19 cellular contexts compared by ENCODE assay signal in genomic region chrX:68488657-68489056, GRCh38. TPM values are rescaled to one million over a fixed set of nuclear protein-coding genes. Genes with fewer than 3 reads are reported as not detected.
DNase-seq lines count a peak whose midpoint lies in the region; ATAC-seq, FAIRE-seq and TF ChIP-seq lines count a peak whose summit lies in the region.
"Had no signal": no experiment of that assay in that cellular context is flagged by ENCODE, and none has a peak within 500 bp of the region (broad histone marks: within the 10 kb centered on the region; RNA-seq: fewer than 3 reads in every experiment).

No MANE protein-coding gene starts in this region.

- H2AFZ ChIP-seq in hepatocyte, result no peak overlapping the region

- peak; percentile 43 to 96 for DNase-seq in A549 (ENCODE audit: low read depth in 1 of 2, low spot score in 1 of 2)
- peak; percentile 13 for DNase-seq in KBM-7
- peak; percentile 81 for DNase-seq in hepatocyte (ENCODE audit: low spot score)
- peak; percentile 13 for DNase-seq in mucosa of gallbladder (ENCODE audit: low spot score)
- no peak for DNase-seq in SJCRH30
- no peak for DNase-seq in activated CD4-positive, CD25-positive, alpha-beta regulatory T cell treated with anti-CD3 and anti-CD28 coated beads, Interleukin-2, amount 50 U/mL, for 72 hours
- no peak for DNase-seq in activated CD4-positive, alpha-beta memory T cell treated with anti-CD3 and anti-CD28 coated beads for 36 hours
- DNase-seq in amniotic stem cell (lab: John Stamatoyannopoulos, UW), result no peak
- DNase-seq: 8988T, DMS153, H9, NCI-H1092, NCI-H1694, NCI-H446, NCI-H748 treated with DMSO at 0.1 percent for 48 hours had no signal

- H3K4me1 ChIP-seq in A549 (peaks cover 34% of the 10 kb centered on the region), hepatocyte (ENCODE audit: insufficient read depth) (no peaks in the 10 kb centered on the region), SJCRH30 (no peaks in the 10 kb centered on the region; the same call in 1 of the 2 replicates)
- H3K4me1 ChIP-seq: BLaER1 treated with 17β-estradiol and CSF1 and Interleukin-3, amounts not matched to agents 10 nM and 100 nM had no signal

- H3K9me2 ChIP-seq in hepatocyte (replicated peaks; ENCODE audit: insufficient read depth), result no peaks in the 10 kb centered on the region

- TF ChIP-seq EP300 in A549 (IDR thresholded peaks at IDR 0.05), result peak; percentile 22 to 43; a peak in 2 of 5 replicates

- H3K4me2 ChIP-seq in A549 (peak overlapping the region; percentile 61), hepatocyte (no peak overlapping the region)
- H3K4me2 ChIP-seq: BLaER1 treated with 17β-estradiol and CSF1 and Interleukin-3, amounts not matched to agents 10 nM and 100 nM had no signal

- peaks cover 4% of the 10 kb centered on the region for H3K4me1 Mint-ChIP-seq in activated CD4-positive, alpha-beta memory T cell treated with anti-CD3 and anti-CD28 coated beads for 36 hours (ENCODE audit: low read depth)

- POLR2A ChIA-PET in A549 (lab: Yijun Ruan, JAX), result no interaction called here
- POLR2A ChIA-PET in activated CD4-positive, alpha-beta memory T cell treated with anti-CD3 and anti-CD28 coated beads for 36 hours (lab: Charles Lee), result no interaction called here

- no peak overlapping the region for H3K4me3 Mint-ChIP-seq in activated CD4-positive, alpha-beta memory T cell treated with anti-CD3 and anti-CD28 coated beads for 36 hours
- H3K4me3 Mint-ChIP-seq: H9 had no signal

- no peak for TF ChIP-seq POLR2A in A549 (IDR thresholded peaks at IDR 0.05; ENCODE audit: low read length)

- FAIRE-seq in A549 (lab: Jason Lieb, UNC), result peak; percentile 95
- FAIRE-seq: GM12891, GM19239, RCC 7860 had no signal

- H3K9me3 Mint-ChIP-seq in activated CD4-positive, alpha-beta memory T cell treated with anti-CD3 and anti-CD28 coated beads for 36 hours, result no peaks in the 10 kb centered on the region

- no peaks in the 10 kb centered on the region for H3K27me3 ChIP-seq in hepatocyte
- no peaks in the 10 kb centered on the region for H3K27me3 ChIP-seq in SJCRH30

- no peak overlapping the region for H3K27ac Mint-ChIP-seq in activated CD4-positive, alpha-beta memory T cell treated with anti-CD3 and anti-CD28 coated beads for 36 hours
- H3K27ac Mint-ChIP-seq: H9 had no signal

- H3K79me2 ChIP-seq in hepatocyte, result no peaks in the 10 kb centered on the region

- H3K27ac ChIP-seq in A549 (peak overlapping the region; percentile 70 to 83), hepatocyte (peak overlapping the region; percentile 88), SJCRH30 (no peak overlapping the region)
- H3K27ac ChIP-seq: BLaER1 treated with 17β-estradiol and CSF1 and Interleukin-3, amounts not matched to agents 10 nM and 100 nM had no signal

- peak; percentile 89 to 92 for ATAC-seq in A549

- 0% methylated on average over 4 of the region's 4 CpGs for WGBS in A549 (ENCODE audit: missing lambda C conversion rate)
- 43% methylated on average over 4 of the region's 4 CpGs for WGBS in hepatocyte (ENCODE audit: low lambda C conversion rate, missing lambda C conversion rate)

- H3K4me3 ChIP-seq in A549 (no peak overlapping the region), hepatocyte (no peak overlapping the region), SJCRH30 (no peak overlapping the region)
- H3K4me3 ChIP-seq: BLaER1 treated with 17β-estradiol and CSF1 and Interleukin-3, amounts not matched to agents 10 nM and 100 nM had no signal

- no peaks in the 10 kb centered on the region for H3K36me3 Mint-ChIP-seq in activated CD4-positive, alpha-beta memory T cell treated with anti-CD3 and anti-CD28 coated beads for 36 hours

- TF ChIP-seq CTCF in A549 (IDR thresholded peaks at IDR 0.05), result no peak
- TF ChIP-seq CTCF in hepatocyte (IDR thresholded peaks at IDR 0.05; ENCODE audit: poor library complexity), result no peak

- no peaks in the 10 kb centered on the region for H3K27me3 Mint-ChIP-seq in activated CD4-positive, alpha-beta memory T cell treated with anti-CD3 and anti-CD28 coated beads for 36 hours

- H3K9me3 ChIP-seq in A549 (no peaks in the 10 kb centered on the region), hepatocyte (ENCODE audit: low read depth) (no peaks in the 10 kb centered on the region), SJCRH30 (replicated peaks) (no peaks in the 10 kb centered on the region)

- intact Hi-C loops in activated CD4-positive, alpha-beta memory T cell treated with anti-CD3 and anti-CD28 coated beads for 36 hours (cut with micrococcal nuclease), result no loop called here

- in situ Hi-C loops in KBM-7 (cut with MboI; ENCODE audit: low pct_unique_long_range_greater_than_20kb, low sequenced_read_pairs), result no loop called here

- CTCF ChIA-PET in A549 (lab: Yijun Ruan, JAX), result interaction anchor here (1.1 to 2.8 kb wide), 3 partner anchors 222 to 304 kb away, joined by 3 to 26 read pairs (median 7); no protein-coding TSS in a partner anchor
- CTCF ChIA-PET in activated CD4-positive, alpha-beta memory T cell treated with anti-CD3 and anti-CD28 coated beads for 36 hours (lab: Charles Lee), result no interaction called here

- H3K36me3 ChIP-seq in hepatocyte (replicated peaks; ENCODE audit: insufficient read depth, low read depth), result no peaks in the 10 kb centered on the region
- H3K36me3 ChIP-seq in SJCRH30, result no peaks in the 10 kb centered on the region
- H3K36me3 ChIP-seq: BLaER1 treated with 17β-estradiol and CSF1 and Interleukin-3, amounts not matched to agents 10 nM and 100 nM had no signal

- TF ChIP-seq RAD21 in A549 (conservative IDR thresholded peaks at IDR 0.05 in 1 of 2, IDR thresholded peaks at IDR 0.05 in 1 of 2), result peak in 1 of 2 experiments; percentile 26; a peak in 1 of 5 replicates

- no peaks in the 10 kb centered on the region for H4K20me1 ChIP-seq in hepatocyte (ENCODE audit: insufficient read depth, poor library complexity, severe bottlenecking)
- H4K20me1 ChIP-seq: BLaER1 treated with 17β-estradiol and CSF1 and Interleukin-3, amounts not matched to agents 10 nM and 100 nM had no signal

TF ChIP-seq in A549, 52 proteins besides CTCF, POLR2A, EP300 and RAD21 (continues in another document):
- no peak for TF ChIP-seq BHLHE40 (IDR thresholded peaks at IDR 0.05; ENCODE audit: low read depth, low read length)
- no peak for TF ChIP-seq ESRRA (IDR thresholded peaks at IDR 0.05; ENCODE audit: borderline replicate concordance, low read length)
- TF ChIP-seq, protein P1, sequence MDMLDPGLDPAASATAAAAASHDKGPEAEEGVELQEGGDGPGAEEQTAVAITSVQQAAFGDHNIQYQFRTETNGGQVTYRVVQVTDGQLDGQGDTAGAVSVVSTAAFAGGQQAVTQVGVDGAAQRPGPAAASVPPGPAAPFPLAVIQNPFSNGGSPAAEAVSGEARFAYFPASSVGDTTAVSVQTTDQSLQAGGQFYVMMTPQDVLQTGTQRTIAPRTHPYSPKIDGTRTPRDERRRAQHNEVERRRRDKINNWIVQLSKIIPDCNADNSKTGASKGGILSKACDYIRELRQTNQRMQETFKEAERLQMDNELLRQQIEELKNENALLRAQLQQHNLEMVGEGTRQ (IDR thresholded peaks at IDR 0.05), result no peak
- TF ChIP-seq HOXA7 (CRISPR knock-in tag; IDR thresholded peaks at IDR 0.05), result no peak
- TF ChIP-seq BCL3 (IDR thresholded peaks at IDR 0.05), result no peak
- no peak for TF ChIP-seq MAX (IDR thresholded peaks at IDR 0.05)
- no peak for TF ChIP-seq KDM1A (IDR thresholded peaks at IDR 0.05; ENCODE audit: low read depth)
- peak; percentile 66 for TF ChIP-seq GATA3 (IDR thresholded peaks at IDR 0.05; ENCODE audit: borderline replicate concordance)
- no peak for TF ChIP-seq FOXS1 (CRISPR knock-in tag; IDR thresholded peaks at IDR 0.05)
- TF ChIP-seq EHMT2 (IDR thresholded peaks at IDR 0.05; ENCODE audit: low read depth), result no peak
- TF ChIP-seq RNF2 (IDR thresholded peaks at IDR 0.05; ENCODE audit: borderline replicate concordance, low read depth), result no peak
- no peak for TF ChIP-seq ZFP36 (IDR thresholded peaks at IDR 0.05; ENCODE audit: borderline replicate concordance, partially characterized antibody)
- no peak for TF ChIP-seq CHD4 (IDR thresholded peaks at IDR 0.05; ENCODE audit: borderline replicate concordance)
- TF ChIP-seq NPAS2 (CRISPR knock-in tag; IDR thresholded peaks at IDR 0.05; ENCODE audit: borderline replicate concordance), result no peak
- TF ChIP-seq JUNB (IDR thresholded peaks at IDR 0.05), result no peak

RNA-seq across cellular contexts. Expression of gene YIPF6, which starts 10.2 kb away (rescaled TPM):
- polyA plus RNA-seq in A549 (2011; rRNA removed), result 58.9 and 59.2 TPM in 2 replicates
- 7.8 and 9.6 TPM in 2 replicates for polyA plus RNA-seq in A549 (2012; cell fraction: cytosol; rRNA removed)
- polyA plus RNA-seq in A549 (2012; cell fraction: nucleus; rRNA removed), result 2.7 and 5.7 TPM in 2 replicates
- polyA plus RNA-seq in A549 (2017; fragmentation: RNase III; extraction: RNeasy Plus Mini Kit Qiagen cat#74134 plus additional on column Dnase treatment), result 26.6 to 27.8 TPM (median 26.9 TPM) in 3 replicates
- polyA minus RNA-seq in A549 (2011; rRNA and poly(A)+ RNA removed), result 22.9 and 24.3 TPM in 2 replicates
- 40.2 and 45.5 TPM in 2 replicates for total RNA-seq in hepatocyte
- 45.5 and 51.3 TPM in 2 replicates for polyA plus RNA-seq in hepatocyte
- 47.7 TPM for total RNA-seq in mucosa of gallbladder
- 34.2 and 42.9 TPM in 2 replicates for total RNA-seq in SJCRH30 (2014; rRNA removed; shearing (Covaris generic))
- 10 to 100 TPM; 24.2 to 26.1 TPM for total RNA-seq in activated CD4-positive, alpha-beta memory T cell treated with anti-CD3 and anti-CD28 coated beads for 36 hours

RNA-seq across cellular contexts. Expression of gene OPHN1, which starts 55.4 kb away (rescaled TPM):
- polyA plus RNA-seq in A549 (2011; rRNA removed), result 3.9 and 5.7 TPM in 2 replicates
- polyA plus RNA-seq in A549 (2012; cell fraction: cytosol; rRNA removed), result 0.37 and 0.76 TPM in 2 replicates
- polyA plus RNA-seq in A549 (2012; cell fraction: nucleus; rRNA removed), result 0.61 and 0.87 TPM in 2 replicates
- 1.7 to 2.0 TPM (median 2.0 TPM) in 3 replicates for polyA plus RNA-seq in A549 (2017; fragmentation: RNase III; extraction: RNeasy Plus Mini Kit Qiagen cat#74134 plus additional on column Dnase treatment)
- 12.1 and 12.3 TPM in 2 replicates for polyA minus RNA-seq in A549 (2011; rRNA and poly(A)+ RNA removed)
- total RNA-seq in hepatocyte, result 5.6 and 10.3 TPM in 2 replicates
- 4.5 and 4.8 TPM in 2 replicates for polyA plus RNA-seq in hepatocyte
- total RNA-seq in mucosa of gallbladder, result 7.6 TPM
- 5.2 and 6.7 TPM in 2 replicates for total RNA-seq in SJCRH30 (2014; rRNA removed; shearing (Covaris generic))
- total RNA-seq in activated CD4-positive, alpha-beta memory T cell treated with anti-CD3 and anti-CD28 coated beads for 36 hours, result under 1 TPM; 0.21 to 0.46 TPM

Comparison
In these comparisons a context has a peak if more than half of its experiments do, and no peak if none do; other contexts are left out.
1. DNase-seq: peak in A549 (2 of 2), KBM-7 (single experiment), hepatocyte (single experiment) and mucosa of gallbladder (single experiment); none in SJCRH30 (0 of 2), activated CD4-positive, CD25-positive, alpha-beta regulatory T cell treated with anti-CD3 and anti-CD28 coated beads, Interleukin-2, amount 50 U/mL, for 72 hours (single experiment), activated CD4-positive, alpha-beta memory T cell treated with anti-CD3 and anti-CD28 coated beads for 36 hours (single experiment) and amniotic stem cell (single experiment).